ENCODE assay signal across 8 cellular contexts in genomic region chr12:15546102-15546701, GRCh38.
A peak's percentile ranks its signal among the peaks of the same experiment; 100 is the strongest.
DNase-seq lines count a peak whose midpoint lies in the region; ATAC-seq and TF ChIP-seq lines count a peak whose summit lies in the region.

No MANE protein-coding gene starts in this region.

- H3K27ac ChIP-seq in vagina, result no peak overlapping the region

- no peaks in the 10 kb centered on the region for H3K36me3 ChIP-seq in vagina

- no peaks in the 10 kb centered on the region for H3K27me3 ChIP-seq in vagina

- peak; percentile 75 for DNase-seq in MV-4-11 (lab: John Stamatoyannopoulos, UW)
- peak; percentile 48 for DNase-seq in fibroblast of the aortic adventitia (ENCODE audit: low read depth)
- no peak for DNase-seq in vagina (ENCODE audit: extremely low spot score in 2 of 2)
- no peak for DNase-seq in epidermal melanocyte (ENCODE audit: insufficient read length, low spot score)
- DNase-seq in NK-92 treated with Interleukin-12 subunit alpha and Interleukin-12 subunit beta, amount 100 ng/mL, for 24 hours (lab: John Stamatoyannopoulos, UW), result no peak
- no peak for DNase-seq in GM19240 (ENCODE audit: insufficient read length, low spot score)

- peak; percentile 81 for ATAC-seq in GM18508 (IDR thresholded peaks at IDR 0.05; ENCODE audit: insufficient read depth, unreplicated experiment)
- peak; percentile 85 for ATAC-seq in GM21825 (IDR thresholded peaks at IDR 0.05; ENCODE audit: unreplicated experiment)

- no peak overlapping the region for H3K4me3 ChIP-seq in fibroblast of the aortic adventitia (ENCODE audit: low read depth, low read length)
- H3K4me3 ChIP-seq in vagina, result no peak overlapping the region

- H3K4me1 ChIP-seq in vagina, result no peaks in the 10 kb centered on the region

- TF ChIP-seq CTCF in fibroblast of the aortic adventitia (IDR thresholded peaks at IDR 0.05; ENCODE audit: insufficient read depth, low read length) (no peak), vagina (IDR thresholded peaks at IDR 0.05) (no peak)

- TF ChIP-seq POLR2A in vagina (IDR thresholded peaks at IDR 0.05), result no peak

- intact Hi-C loops in vagina (cut with DNase I), result no loop called here

- no peaks in the 10 kb centered on the region for H3K9me3 ChIP-seq in vagina

Comparison
In these comparisons a context has a peak if more than half of its experiments do, and no peak if none do; other contexts are left out.
1. DNase-seq: peak in MV-4-11 (single experiment) and fibroblast of the aortic adventitia (single experiment); none in vagina (0 of 2), epidermal melanocyte (single experiment), NK-92 treated with Interleukin-12 subunit alpha and Interleukin-12 subunit beta, amount 100 ng/mL, for 24 hours (single experiment) and GM19240 (single experiment).